9 cellular contexts compared by ENCODE assay signal in the genomic region with DNA sequence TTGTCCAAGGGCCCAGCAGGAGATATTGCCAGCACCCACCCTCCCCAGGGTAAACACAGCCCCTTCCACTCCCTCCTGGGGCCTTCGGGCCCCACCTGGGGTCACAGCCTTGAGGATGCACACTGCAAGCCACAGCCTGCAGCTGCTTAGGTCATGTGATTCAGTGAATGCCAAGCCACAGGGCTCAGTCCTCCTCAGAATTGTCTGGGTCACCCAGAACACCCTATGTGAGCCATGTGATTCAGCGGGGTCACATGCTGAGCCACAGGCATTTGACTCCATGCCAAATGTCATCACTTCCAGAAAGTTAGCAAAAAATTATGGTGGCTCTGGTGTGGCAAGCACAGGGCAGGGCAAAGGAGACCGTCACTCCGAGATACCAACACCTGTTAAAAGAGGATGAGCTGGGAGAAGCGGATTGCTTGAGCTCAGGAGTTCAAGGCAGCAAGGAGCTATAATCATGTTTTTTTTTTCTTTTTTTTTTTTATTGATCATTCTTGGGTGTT. TPM values are rescaled to one million over a fixed set of nuclear protein-coding genes. Genes with fewer than 3 reads are reported as not detected.
DNase-seq lines count a peak whose midpoint lies in the region; ATAC-seq, FAIRE-seq and TF ChIP-seq lines count a peak whose summit lies in the region.
"Had no signal": no experiment of that assay in that cellular context is flagged by ENCODE, and none has a peak within 500 bp of the region (broad histone marks: within the 10 kb centered on the region; RNA-seq: fewer than 3 reads in every experiment).

No MANE protein-coding gene starts in this region.

- no peak for TF ChIP-seq RAD21 in GM12878 (IDR thresholded peaks at IDR 0.05; ENCODE audit: insufficient read depth, low read depth, low read length)

- RAD21 ChIA-PET in GM12878 (lab: Charles Lee; ENCODE audit: unreplicated experiment): no interaction called here

- intact Hi-C loops in GM12878 (cut with micrococcal nuclease; ENCODE audit: unreplicated experiment): no loop called here
- intact Hi-C loops in left lung (cut with DNase I): no loop called here

- SMC1A ChIA-PET in GM12878 (lab: Charles Lee; ENCODE audit: uncharacterized antibody, unreplicated experiment): no interaction called here

- H3K36me3 ChIP-seq in GM12878 (ENCODE audit: control insufficient read depth in 2 of 2, insufficient read depth in 2 of 2, low read length in 1 of 2): no peaks in the 10 kb centered on the region
- no peaks in the 10 kb centered on the region for H3K36me3 ChIP-seq in left lung

- H3K79me2 ChIP-seq in GM12878 (ENCODE audit: control insufficient read depth, insufficient read depth, low read length): no peaks in the 10 kb centered on the region

- no peaks in the 10 kb centered on the region for H3K27me3 ChIP-seq in GM12878 (replicated peaks in 1 of 2; ENCODE audit: control insufficient read depth in 2 of 2, insufficient read depth in 2 of 2, low read length in 1 of 2)
- H3K27me3 ChIP-seq in left lung: no peaks in the 10 kb centered on the region

- no peak for TF ChIP-seq POLR2A in GM12878 (IDR thresholded peaks at IDR 0.05; ENCODE audit: low read depth, low read length)

- CTCF ChIA-PET in GM12878 (lab: Yijun Ruan, JAX): no interaction called here

- H3K27ac ChIP-seq in GM12878 (ENCODE audit: control insufficient read depth, insufficient read depth): no peak overlapping the region
- H3K27ac ChIP-seq in left lung: peak overlapping the region; percentile 39 to 63

- H3K4me2 ChIP-seq in GM12878 (ENCODE audit: control insufficient read depth, insufficient read depth): no peak overlapping the region

- in situ Hi-C loops in GM12878 (cut with MboI): no loop called here

- H2AFZ ChIP-seq in GM12878 (ENCODE audit: control insufficient read depth, low read depth, low read length): no peak overlapping the region

- no peak for TF ChIP-seq CTCF in GM12878 (IDR thresholded peaks at IDR 0.05 in 2 of 3, conservative IDR thresholded peaks at IDR 0.05 in 1 of 3; ENCODE audit: control insufficient read depth in 2 of 3, extremely low read depth in 1 of 3, insufficient read depth in 1 of 3, low read depth in 3 of 3, low read length in 3 of 3)
- no peak for TF ChIP-seq CTCF in left lung (IDR thresholded peaks at IDR 0.05)

- H3K4me3 ChIP-seq in GM12878 (no peak overlapping the region), left lung (no peak overlapping the region)

- peak; percentile 65 for ATAC-seq in GM12878
- ATAC-seq in left lung: peak; percentile 87
- ATAC-seq in GM18867 (IDR thresholded peaks at IDR 0.05; ENCODE audit: unreplicated experiment): no peak
- no peak for ATAC-seq in HG03469 (IDR thresholded peaks at IDR 0.05; ENCODE audit: unreplicated experiment)

- 51% methylated on average over 5 of the region's 5 CpGs for WGBS in GM12878 (ENCODE audit: insufficient coverage, insufficient replicate concordance, low lambda C conversion rate, missing lambda C conversion rate)

- peaks cover 21% of the 10 kb centered on the region for H3K4me1 ChIP-seq in GM12878 (ENCODE audit: control insufficient read depth, insufficient read depth, low read length)
- H3K4me1 ChIP-seq in left lung: peaks cover 7 to 54% of the 10 kb centered on the region in 2 donors

- TF ChIP-seq EP300 in GM12878 (IDR thresholded peaks at IDR 0.05; ENCODE audit: borderline replicate concordance in 1 of 2, control insufficient read depth in 1 of 2, low read depth in 2 of 2, low read length in 2 of 2): no peak

- POLR2A ChIA-PET in GM12878 (lab: Charles Lee): no interaction called here

- no peak overlapping the region for H3K9ac ChIP-seq in GM12878 (ENCODE audit: control insufficient read depth, insufficient read depth, low read length)

- FAIRE-seq in HTR-8/SVneo (lab: Jason Lieb, UNC) (no peak), GM12878 (lab: Jason Lieb, UNC) (no peak)

- DNase-seq in AG08395 (ENCODE audit: low spot score): peak; percentile 76
- peak; percentile 73 for DNase-seq in HTR-8/SVneo (ENCODE audit: insufficient read length, low spot score)
- DNase-seq in GM12878 (ENCODE audit: low read depth, low spot score): no peak
- DNase-seq in left lung: peak; percentile 83 to 86
- no peak for DNase-seq in NCI-H1436 (lab: John Stamatoyannopoulos, UW)
- DNase-seq in stimulated activated CD4-positive, alpha-beta T cell treated with anti-CD3 and anti-CD28 coated beads, Interleukin-4, amount 100 ng/mL, for 4 hours: no peak
- DNase-seq: DMS79 had no signal

- BruUV-seq in GM12878 (replicated peaks; lab: Mats Ljungman, UMichigan): no TSS peak

- H4K20me1 ChIP-seq in GM12878 (ENCODE audit: control insufficient read depth, insufficient read depth): no peaks in the 10 kb centered on the region

- no peaks in the 10 kb centered on the region for H3K9me3 ChIP-seq in GM12878 (replicated peaks; ENCODE audit: control insufficient read depth, insufficient read depth, low read length)
- H3K9me3 ChIP-seq in left lung: no peaks in the 10 kb centered on the region

TF ChIP-seq in GM12878, 131 proteins besides CTCF, POLR2A, EP300 and RAD21 (continues in another document):
- TF ChIP-seq POLR2AphosphoS5 (IDR thresholded peaks at IDR 0.05; ENCODE audit: low read length) (no peak), CREM (IDR thresholded peaks at IDR 0.05; ENCODE audit: low read depth) (no peak), RUNX3 (IDR thresholded peaks at IDR 0.05; ENCODE audit: low read length) (peak; percentile 50), CHD2 (IDR thresholded peaks at IDR 0.05; ENCODE audit: borderline replicate concordance, low read depth, low read length) (no peak), RFX5 (IDR thresholded peaks at IDR 0.05; ENCODE audit: low read depth, low read length) (no peak), TCF3 (IDR thresholded peaks at IDR 0.05; ENCODE audit: borderline replicate concordance, insufficient read depth, low read depth, low read length) (no peak), ZNF217 (IDR thresholded peaks at IDR 0.05) (no peak)
- TF ChIP-seq, protein P1, sequence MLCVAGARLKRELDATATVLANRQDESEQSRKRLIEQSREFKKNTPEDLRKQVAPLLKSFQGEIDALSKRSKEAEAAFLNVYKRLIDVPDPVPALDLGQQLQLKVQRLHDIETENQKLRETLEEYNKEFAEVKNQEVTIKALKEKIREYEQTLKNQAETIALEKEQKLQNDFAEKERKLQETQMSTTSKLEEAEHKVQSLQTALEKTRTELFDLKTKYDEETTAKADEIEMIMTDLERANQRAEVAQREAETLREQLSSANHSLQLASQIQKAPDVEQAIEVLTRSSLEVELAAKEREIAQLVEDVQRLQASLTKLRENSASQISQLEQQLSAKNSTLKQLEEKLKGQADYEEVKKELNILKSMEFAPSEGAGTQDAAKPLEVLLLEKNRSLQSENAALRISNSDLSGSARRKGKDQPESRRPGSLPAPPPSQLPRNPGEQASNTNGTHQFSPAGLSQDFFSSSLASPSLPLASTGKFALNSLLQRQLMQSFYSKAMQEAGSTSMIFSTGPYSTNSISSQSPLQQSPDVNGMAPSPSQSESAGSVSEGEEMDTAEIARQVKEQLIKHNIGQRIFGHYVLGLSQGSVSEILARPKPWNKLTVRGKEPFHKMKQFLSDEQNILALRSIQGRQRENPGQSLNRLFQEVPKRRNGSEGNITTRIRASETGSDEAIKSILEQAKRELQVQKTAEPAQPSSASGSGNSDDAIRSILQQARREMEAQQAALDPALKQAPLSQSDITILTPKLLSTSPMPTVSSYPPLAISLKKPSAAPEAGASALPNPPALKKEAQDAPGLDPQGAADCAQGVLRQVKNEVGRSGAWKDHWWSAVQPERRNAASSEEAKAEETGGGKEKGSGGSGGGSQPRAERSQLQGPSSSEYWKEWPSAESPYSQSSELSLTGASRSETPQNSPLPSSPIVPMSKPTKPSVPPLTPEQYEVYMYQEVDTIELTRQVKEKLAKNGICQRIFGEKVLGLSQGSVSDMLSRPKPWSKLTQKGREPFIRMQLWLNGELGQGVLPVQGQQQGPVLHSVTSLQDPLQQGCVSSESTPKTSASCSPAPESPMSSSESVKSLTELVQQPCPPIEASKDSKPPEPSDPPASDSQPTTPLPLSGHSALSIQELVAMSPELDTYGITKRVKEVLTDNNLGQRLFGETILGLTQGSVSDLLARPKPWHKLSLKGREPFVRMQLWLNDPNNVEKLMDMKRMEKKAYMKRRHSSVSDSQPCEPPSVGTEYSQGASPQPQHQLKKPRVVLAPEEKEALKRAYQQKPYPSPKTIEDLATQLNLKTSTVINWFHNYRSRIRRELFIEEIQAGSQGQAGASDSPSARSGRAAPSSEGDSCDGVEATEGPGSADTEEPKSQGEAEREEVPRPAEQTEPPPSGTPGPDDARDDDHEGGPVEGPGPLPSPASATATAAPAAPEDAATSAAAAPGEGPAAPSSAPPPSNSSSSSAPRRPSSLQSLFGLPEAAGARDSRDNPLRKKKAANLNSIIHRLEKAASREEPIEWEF (IDR thresholded peaks at IDR 0.05; ENCODE audit: insufficient replicate concordance, low read depth, low read length): no peak

RNA-seq across cellular contexts. Expression of a gene that starts 17.2 kb away (rescaled TPM):
- 269 and 285 TPM in 2 replicates for total RNA-seq in GM12878 (2013; cell fraction: nucleolus; rRNA removed)
- total RNA-seq in GM12878 (2014; rRNA removed) (287 and 299 TPM in 2 replicates), GM12878 (2014; rRNA removed; fragmentation: Illumina TruSeq; extraction: Trizol) (178 and 179 TPM in 2 replicates), GM12878 (2021) (336 and 346 TPM in 2 replicates), left lung (1,000 to 10,000 TPM; 1,484 to 1,668 TPM)
- polyA plus RNA-seq in GM12878 (2011; ENCODE audit: low read depth): 193 TPM
- polyA plus RNA-seq in GM12878 (2011; rRNA removed) (190 and 232 TPM in 2 replicates), GM12878 (2014; fragmentation: Illumina TruSeq; extraction: Trizol) (251 and 258 TPM in 2 replicates), GM12878 (2014; fragmentation: Nextera tagmentation; extraction: Ambion mirVana) (100 to 1,000 TPM; 280 to 312 TPM), GM12878 (2014; rRNA removed) (309 and 310 TPM in 2 replicates), GM12878 (2016; fragmentation: Nextera tagmentation; extraction: Ambion mirVana) (100 to 1,000 TPM; 275 to 291 TPM)
- 284 and 288 TPM in 2 replicates for polyA plus RNA-seq in GM12878 (2011; cell fraction: cytosol; rRNA removed)
- 240 and 286 TPM in 2 replicates for polyA plus RNA-seq in GM12878 (2011; cell fraction: nucleus; rRNA removed)
- polyA plus RNA-seq in GM12878 (2012): 258 and 314 TPM in 2 replicates
- 185 and 279 TPM in 2 replicates for polyA minus RNA-seq in GM12878 (2011; rRNA and poly(A)+ RNA removed)
- polyA minus RNA-seq in GM12878 (2011; cell fraction: cytosol; rRNA and poly(A)+ RNA removed): 85.0 and 93.7 TPM in 2 replicates
- 43.9 and 51.0 TPM in 2 replicates for polyA minus RNA-seq in GM12878 (2011; cell fraction: nucleus; rRNA and poly(A)+ RNA removed)

Comparison
In these comparisons a context has a peak if more than half of its experiments do, and no peak if none do; other contexts are left out.
1. DNase-seq: peak in AG08395 (single experiment), HTR-8/SVneo (single experiment) and left lung (2 of 2); none in GM12878 (single experiment), NCI-H1436 (single experiment) and stimulated activated CD4-positive, alpha-beta T cell treated with anti-CD3 and anti-CD28 coated beads, Interleukin-4, amount 100 ng/mL, for 4 hours (0 of 2).
2. ATAC-seq: peak in GM12878 (single experiment) and left lung (single experiment); none in GM18867 (single experiment) and HG03469 (single experiment).
3. RNA of a gene that starts 17.2 kb away (total RNA-seq): 1,484 to 1,668 TPM in left lung; 178 to 346 TPM in GM12878; every median in the first group is over 4 times any median in the second.